ENCODE assay signal across 1 cellular context in the genomic region with DNA sequence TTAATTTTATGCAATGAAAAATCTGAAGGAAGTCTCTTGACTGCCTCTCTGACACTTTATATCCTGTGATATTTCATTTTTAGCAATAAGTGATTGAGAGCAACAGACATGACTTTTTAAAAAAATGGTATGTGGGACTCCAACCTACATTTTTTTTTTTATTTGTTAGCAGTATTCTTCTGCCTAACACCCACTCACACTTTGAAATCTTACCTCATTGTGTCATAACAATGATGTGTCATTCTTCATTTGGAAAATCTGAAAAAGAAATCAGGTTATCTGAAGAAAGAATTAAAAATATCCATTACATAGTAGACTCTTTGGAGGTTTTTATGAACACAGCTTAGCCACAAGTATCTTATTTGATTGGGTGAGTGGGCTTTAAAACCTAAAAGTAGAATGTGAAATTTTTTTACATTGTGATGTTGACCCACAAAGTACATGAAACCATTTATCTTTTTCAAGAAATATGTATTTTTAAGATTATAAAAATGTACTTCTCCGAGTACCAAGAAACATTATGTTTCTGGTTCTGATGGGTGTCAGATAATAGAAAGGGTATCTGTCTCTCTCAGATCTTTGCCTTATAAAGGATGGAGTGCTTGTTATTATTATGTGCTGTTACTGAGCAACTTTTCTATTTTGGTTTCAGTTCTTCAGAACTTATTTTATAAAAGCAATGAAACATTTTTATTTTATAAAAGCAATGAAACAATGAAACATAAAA.
TF ChIP-seq lines count a peak whose summit lies in the region.

No MANE protein-coding gene starts in this region.

TF ChIP-seq in GM23338, 12 proteins besides CTCF, POLR2A, EP300 and RAD21 (continued from another document):
- TF ChIP-seq, protein P1, sequence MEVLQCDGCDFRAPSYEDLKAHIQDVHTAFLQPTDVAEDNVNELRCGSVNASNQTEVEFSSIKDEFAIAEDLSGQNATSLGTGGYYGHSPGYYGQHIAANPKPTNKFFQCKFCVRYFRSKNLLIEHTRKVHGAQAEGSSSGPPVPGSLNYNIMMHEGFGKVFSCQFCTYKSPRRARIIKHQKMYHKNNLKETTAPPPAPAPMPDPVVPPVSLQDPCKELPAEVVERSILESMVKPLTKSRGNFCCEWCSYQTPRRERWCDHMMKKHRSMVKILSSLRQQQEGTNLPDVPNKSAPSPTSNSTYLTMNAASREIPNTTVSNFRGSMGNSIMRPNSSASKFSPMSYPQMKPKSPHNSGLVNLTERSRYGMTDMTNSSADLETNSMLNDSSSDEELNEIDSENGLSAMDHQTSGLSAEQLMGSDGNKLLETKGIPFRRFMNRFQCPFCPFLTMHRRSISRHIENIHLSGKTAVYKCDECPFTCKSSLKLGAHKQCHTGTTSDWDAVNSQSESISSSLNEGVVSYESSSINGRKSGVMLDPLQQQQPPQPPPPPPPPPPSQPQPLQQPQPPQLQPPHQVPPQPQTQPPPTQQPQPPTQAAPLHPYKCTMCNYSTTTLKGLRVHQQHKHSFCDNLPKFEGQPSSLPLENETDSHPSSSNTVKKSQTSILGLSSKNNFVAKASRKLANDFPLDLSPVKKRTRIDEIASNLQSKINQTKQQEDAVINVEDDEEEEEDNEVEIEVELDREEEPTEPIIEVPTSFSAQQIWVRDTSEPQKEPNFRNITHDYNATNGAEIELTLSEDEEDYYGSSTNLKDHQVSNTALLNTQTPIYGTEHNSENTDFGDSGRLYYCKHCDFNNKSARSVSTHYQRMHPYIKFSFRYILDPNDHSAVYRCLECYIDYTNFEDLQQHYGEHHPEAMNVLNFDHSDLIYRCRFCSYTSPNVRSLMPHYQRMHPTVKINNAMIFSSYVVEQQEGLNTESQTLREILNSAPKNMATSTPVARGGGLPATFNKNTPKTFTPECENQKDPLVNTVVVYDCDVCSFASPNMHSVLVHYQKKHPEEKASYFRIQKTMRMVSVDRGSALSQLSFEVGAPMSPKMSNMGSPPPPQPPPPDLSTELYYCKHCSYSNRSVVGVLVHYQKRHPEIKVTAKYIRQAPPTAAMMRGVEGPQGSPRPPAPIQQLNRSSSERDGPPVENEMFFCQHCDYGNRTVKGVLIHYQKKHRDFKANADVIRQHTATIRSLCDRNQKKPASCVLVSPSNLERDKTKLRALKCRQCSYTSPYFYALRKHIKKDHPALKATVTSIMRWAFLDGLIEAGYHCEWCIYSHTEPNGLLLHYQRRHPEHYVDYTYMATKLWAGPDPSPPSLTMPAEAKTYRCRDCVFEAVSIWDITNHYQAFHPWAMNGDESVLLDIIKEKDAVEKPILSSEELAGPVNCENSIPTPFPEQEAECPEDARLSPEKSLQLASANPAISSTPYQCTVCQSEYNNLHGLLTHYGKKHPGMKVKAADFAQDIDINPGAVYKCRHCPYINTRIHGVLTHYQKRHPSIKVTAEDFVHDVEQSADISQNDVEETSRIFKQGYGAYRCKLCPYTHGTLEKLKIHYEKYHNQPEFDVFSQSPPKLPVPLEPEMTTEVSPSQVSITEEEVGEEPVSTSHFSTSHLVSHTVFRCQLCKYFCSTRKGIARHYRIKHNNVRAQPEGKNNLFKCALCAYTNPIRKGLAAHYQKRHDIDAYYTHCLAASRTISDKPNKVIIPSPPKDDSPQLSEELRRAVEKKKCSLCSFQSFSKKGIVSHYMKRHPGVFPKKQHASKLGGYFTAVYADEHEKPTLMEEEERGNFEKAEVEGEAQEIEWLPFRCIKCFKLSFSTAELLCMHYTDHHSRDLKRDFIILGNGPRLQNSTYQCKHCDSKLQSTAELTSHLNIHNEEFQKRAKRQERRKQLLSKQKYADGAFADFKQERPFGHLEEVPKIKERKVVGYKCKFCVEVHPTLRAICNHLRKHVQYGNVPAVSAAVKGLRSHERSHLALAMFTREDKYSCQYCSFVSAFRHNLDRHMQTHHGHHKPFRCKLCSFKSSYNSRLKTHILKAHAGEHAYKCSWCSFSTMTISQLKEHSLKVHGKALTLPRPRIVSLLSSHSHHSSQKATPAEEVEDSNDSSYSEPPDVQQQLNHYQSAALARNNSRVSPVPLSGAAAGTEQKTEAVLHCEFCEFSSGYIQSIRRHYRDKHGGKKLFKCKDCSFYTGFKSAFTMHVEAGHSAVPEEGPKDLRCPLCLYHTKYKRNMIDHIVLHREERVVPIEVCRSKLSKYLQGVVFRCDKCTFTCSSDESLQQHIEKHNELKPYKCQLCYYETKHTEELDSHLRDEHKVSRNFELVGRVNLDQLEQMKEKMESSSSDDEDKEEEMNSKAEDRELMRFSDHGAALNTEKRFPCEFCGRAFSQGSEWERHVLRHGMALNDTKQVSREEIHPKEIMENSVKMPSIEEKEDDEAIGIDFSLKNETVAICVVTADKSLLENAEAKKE (CRISPR knock-in tag; IDR thresholded peaks at IDR 0.05), result no peak
- TF ChIP-seq STAT1 (IDR thresholded peaks at IDR 0.05; ENCODE audit: unreplicated experiment) (no peak), EZH2phosphoT487 (IDR thresholded peaks at IDR 0.05; ENCODE audit: unreplicated experiment) (no peak), NANOG (IDR thresholded peaks at IDR 0.05; ENCODE audit: borderline replicate concordance) (no peak)
- TF ChIP-seq, protein P2, sequence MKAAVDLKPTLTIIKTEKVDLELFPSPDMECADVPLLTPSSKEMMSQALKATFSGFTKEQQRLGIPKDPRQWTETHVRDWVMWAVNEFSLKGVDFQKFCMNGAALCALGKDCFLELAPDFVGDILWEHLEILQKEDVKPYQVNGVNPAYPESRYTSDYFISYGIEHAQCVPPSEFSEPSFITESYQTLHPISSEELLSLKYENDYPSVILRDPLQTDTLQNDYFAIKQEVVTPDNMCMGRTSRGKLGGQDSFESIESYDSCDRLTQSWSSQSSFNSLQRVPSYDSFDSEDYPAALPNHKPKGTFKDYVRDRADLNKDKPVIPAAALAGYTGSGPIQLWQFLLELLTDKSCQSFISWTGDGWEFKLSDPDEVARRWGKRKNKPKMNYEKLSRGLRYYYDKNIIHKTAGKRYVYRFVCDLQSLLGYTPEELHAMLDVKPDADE (IDR thresholded peaks at IDR 0.05), result no peak
